8 cellular contexts compared by ENCODE assay signal in genomic region chr7:23157679-23158078, GRCh38.
"Had no signal": no experiment of that assay in that cellular context is flagged by ENCODE, and none has a peak within 500 bp of the region (broad histone marks: within the 10 kb centered on the region; RNA-seq: fewer than 3 reads in every experiment).

No MANE protein-coding gene starts in this region.

- H3K9ac ChIP-seq: GM23248 had no signal

- H3K27ac ChIP-seq: GM23248 had no signal

- H3K4me1 ChIP-seq: HAP-1 had no signal

- DNase-seq: GM23248, GOT3, H7, HFFc6, IMR-90 had no signal

- H2AFZ ChIP-seq: GM23248 had no signal

- ATAC-seq: HCT116, K562 had no signal

- H3K36me3 ChIP-seq: HAP-1 had no signal

- H3K9me3 ChIP-seq: HAP-1 had no signal

- H3K4me3 ChIP-seq: GM23248, HAP-1, K562 had no signal
